ENCODE assay signal across 28 cellular contexts in the genomic region with DNA sequence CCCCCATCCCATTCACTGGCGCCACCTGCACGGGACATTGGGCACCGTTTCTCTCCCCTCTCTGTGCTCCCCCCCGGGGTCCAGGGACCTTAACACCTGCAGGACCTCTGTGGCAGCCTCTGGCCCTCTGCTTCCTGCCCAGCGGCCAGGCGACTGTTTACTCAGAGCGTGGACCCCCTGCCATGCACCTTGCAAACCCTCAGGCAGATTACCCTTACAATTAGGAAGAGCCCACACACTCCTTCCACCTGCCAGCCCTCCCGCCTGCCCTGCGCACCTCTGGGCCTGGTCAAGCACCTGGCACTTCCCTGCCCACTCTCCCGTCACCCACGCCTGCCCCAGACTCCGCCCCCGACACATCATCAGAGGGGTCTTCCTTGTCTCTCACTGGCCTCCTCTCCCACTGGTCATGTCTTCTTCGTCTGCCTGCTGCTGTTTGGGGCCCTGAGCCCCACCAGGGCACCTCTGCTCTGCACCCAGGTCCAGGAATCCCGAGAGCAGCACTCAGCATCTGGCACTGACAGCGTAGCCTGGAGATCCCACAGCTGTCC.
"Had no signal": no experiment of that assay in that cellular context is flagged by ENCODE, and none has a peak within 500 bp of the region (broad histone marks: within the 10 kb centered on the region; RNA-seq: fewer than 3 reads in every experiment).

No MANE protein-coding gene starts in this region.

- H3K9me3 ChIP-seq: adrenal gland, ascending aorta, left ventricle myocardium inferior, right atrium auricular region, upper lobe of left lung had no signal

- H2AFZ ChIP-seq: parathyroid adenoma had no signal

- DNase-seq: activated CD4-positive, alpha-beta T cell treated with anti-CD3 and anti-CD28 coated beads for 48 hours; activated CD4-positive, alpha-beta T cell treated with anti-CD3 and anti-CD28 coated beads, Interleukin-2, amount 50 U/mL, for 48 hours; activated CD8-positive, alpha-beta memory T cell treated with anti-CD3 and anti-CD28 coated beads, Interleukin-2, amount 50 U/mL, for 4 hours; activated effector memory CD4-positive, alpha-beta T cell treated with anti-CD3 and anti-CD28 coated beads, Interleukin-2, amount 50 U/mL, for 16 hours; activated naive CD4-positive, alpha-beta T cell treated with anti-CD3 and anti-CD28 coated beads for 36 hours; activated naive CD8-positive, alpha-beta T cell treated with anti-CD3 and anti-CD28 coated beads for 36 hours; activated T-cell treated with anti-CD3 and anti-CD28 coated beads, Interleukin-2, amount 50 U/mL, for 1 hour; adrenal gland; effector memory CD4-positive, alpha-beta T cell; islet precursor cell; left ventricle myocardium inferior; mammary epithelial cell; naive thymus-derived CD4-positive, alpha-beta T cell; nucleus accumbens; stimulated activated CD4-positive, alpha-beta T cell treated with anti-CD3 and anti-CD28 coated beads, Interleukin-2, amount 100 ng/mL, for 48 hours; substantia nigra; T-helper 9 cell had no signal

- H3K36me3 ChIP-seq: adrenal gland, ascending aorta, cardiac muscle cell, left ventricle myocardium inferior, right atrium auricular region, upper lobe of left lung had no signal

- FAIRE-seq: frontal cortex, TTC549 had no signal

- H3K9ac ChIP-seq: parathyroid adenoma had no signal

- H3K4me1 ChIP-seq: adrenal gland, ascending aorta, left ventricle myocardium inferior, parathyroid adenoma, right atrium auricular region, upper lobe of left lung had no signal

- H3K79me2 ChIP-seq: parathyroid adenoma had no signal

- H3K27ac ChIP-seq: adrenal gland, ascending aorta, cardiac muscle cell, coronary artery, dorsolateral prefrontal cortex, left ventricle myocardium inferior, parathyroid adenoma, right atrium auricular region, upper lobe of left lung, VCaP had no signal

- H3K27me3 ChIP-seq: ascending aorta, cardiac muscle cell, right atrium auricular region, upper lobe of left lung had no signal

- H3K4me3 ChIP-seq: adrenal gland, ascending aorta, cardiac muscle cell, coronary artery, dorsolateral prefrontal cortex, left ventricle myocardium inferior, right atrium auricular region, upper lobe of left lung had no signal

- ATAC-seq: activated CD4-positive, CD25-positive, alpha-beta regulatory T cell treated with anti-CD3 and anti-CD28 coated beads, Interleukin-2, amount 50 U/mL, for 24 hours; naive thymus-derived CD4-positive, alpha-beta T cell had no signal
